ENCODE assay signal across 16 cellular contexts in the genomic region with DNA sequence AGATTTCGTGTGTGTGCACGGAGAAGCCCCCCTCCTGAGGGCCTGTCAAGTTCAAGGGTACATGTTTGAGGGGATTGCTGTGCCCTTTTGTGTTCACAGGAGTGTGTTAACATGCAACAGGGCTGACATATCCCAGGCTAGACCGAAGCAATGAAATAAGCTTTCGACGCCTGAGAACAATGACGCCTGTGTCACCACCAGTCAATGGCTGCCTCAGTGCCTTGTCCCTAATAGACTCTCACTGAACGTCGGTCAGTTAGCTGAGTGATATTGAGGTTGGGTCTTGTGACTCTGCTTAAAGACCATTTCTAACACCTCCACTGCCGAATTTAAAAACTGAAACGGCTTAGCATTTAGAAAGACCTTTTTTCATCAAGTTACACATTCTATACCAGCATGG.
"Had no signal": no experiment of that assay in that cellular context is flagged by ENCODE, and none has a peak within 500 bp of the region (broad histone marks: within the 10 kb centered on the region; RNA-seq: fewer than 3 reads in every experiment).

No MANE protein-coding gene starts in this region.

- H3K27ac ChIP-seq: ascending aorta, coronary artery, gastrocnemius medialis, heart right ventricle, left ventricle myocardium inferior, neutrophil, thyroid gland had no signal

- DNase-seq: activated CD4-positive, alpha-beta T cell treated with anti-CD3 and anti-CD28 coated beads, Interleukin-2, amount 50 U/mL, for 1 hour; activated CD8-positive, alpha-beta memory T cell treated with anti-CD3 and anti-CD28 coated beads, Interleukin-2, amount 50 U/mL, for 4 hours; activated effector memory CD4-positive, alpha-beta T cell treated with anti-CD3 and anti-CD28 coated beads, Interleukin-2, amount 50 U/mL, for 16 hours; activated T-cell treated with anti-CD3 and anti-CD28 coated beads, Interleukin-2, amount 50 U/mL, for 4 hours; gastrocnemius medialis; heart right ventricle; left ventricle myocardium inferior; naive thymus-derived CD8-positive, alpha-beta T cell; pancreas; stimulated activated naive B cell treated with anti-CD40 and anti-IgM and Interleukin-4, amounts not matched to agents 10 μg/mL and 1 μg/mL and 100 μg/mL, for 72 hours; T-helper 1 cell; T-helper 9 cell; thyroid gland had no signal

- H3K36me3 ChIP-seq: ascending aorta, gastrocnemius medialis, heart right ventricle, left ventricle myocardium inferior, neutrophil, pancreas, thyroid gland had no signal

- H3K4me1 ChIP-seq: ascending aorta, gastrocnemius medialis, left ventricle myocardium inferior, thyroid gland had no signal

- ATAC-seq: activated T-cell treated with anti-CD3 and anti-CD28 coated beads, Interleukin-2, amount 50 U/mL, for 4 hours; gastrocnemius medialis; heart right ventricle; naive thymus-derived CD8-positive, alpha-beta T cell; stimulated activated naive B cell treated with anti-CD40 and anti-IgM and Interleukin-4, amounts not matched to agents 10 μg/mL and 1 μg/mL and 100 μg/mL, for 72 hours had no signal

- H3K9me3 ChIP-seq: ascending aorta, gastrocnemius medialis, left ventricle myocardium inferior, neutrophil, pancreas, thyroid gland had no signal

- H3K27me3 ChIP-seq: ascending aorta, gastrocnemius medialis, heart right ventricle, neutrophil, pancreas, thyroid gland had no signal

- H3K4me3 ChIP-seq: ascending aorta, coronary artery, gastrocnemius medialis, heart right ventricle, left ventricle myocardium inferior, pancreas, thyroid gland had no signal
